ENCODE assay signal across 8 cellular contexts in the genomic region with DNA sequence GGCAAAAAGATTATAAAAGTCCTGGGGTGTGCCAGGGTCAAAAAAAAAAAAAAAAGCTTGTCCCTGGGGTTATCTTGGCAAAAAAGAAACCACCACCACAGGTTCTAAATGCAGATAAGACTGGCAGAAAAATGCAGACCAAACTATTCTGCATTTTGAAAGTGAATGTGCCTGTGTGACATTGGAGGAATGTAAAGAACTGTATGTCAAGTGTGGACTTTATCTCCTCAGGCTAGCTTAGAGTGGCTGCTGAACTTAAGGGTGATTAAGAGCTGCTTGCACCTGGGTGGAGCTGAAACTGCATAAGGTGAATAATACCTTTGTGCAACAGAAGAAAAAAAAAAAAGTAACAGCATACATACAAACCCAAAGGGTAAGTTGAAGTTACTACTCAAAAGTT. TPM values are rescaled to one million over a fixed set of nuclear protein-coding genes. Genes with fewer than 3 reads are reported as not detected.
DNase-seq lines count a peak whose midpoint lies in the region; ATAC-seq, FAIRE-seq and TF ChIP-seq lines count a peak whose summit lies in the region.

No MANE protein-coding gene starts in this region.

- TF ChIP-seq POLR2A in A549 (IDR thresholded peaks at IDR 0.05; ENCODE audit: low read length) = no peak

- H3K4me1 ChIP-seq in A549 (peaks cover 14% of the 10 kb centered on the region; the same call in 2 of the 3 replicates), left lung (peaks cover 0 to 23% of the 10 kb centered on the region in 2 donors), left ventricle myocardium inferior (peaks cover 34% of the 10 kb centered on the region)

- H3K9me3 ChIP-seq in A549 = no peaks in the 10 kb centered on the region
- H3K9me3 ChIP-seq in left lung = no peaks in the 10 kb centered on the region
- H3K9me3 ChIP-seq in left ventricle myocardium inferior (replicated peaks) = no peaks in the 10 kb centered on the region

- no peak for TF ChIP-seq EP300 in A549 (IDR thresholded peaks at IDR 0.05)

- ATAC-seq in A549 (no peak), activated B cell treated with CpG ODN at 0.5 μM for 24 hours (ENCODE audit: low read depth) (no peak), left lung (peak; percentile 66), HG02678 (IDR thresholded peaks at IDR 0.05; ENCODE audit: unreplicated experiment) (no peak)

- H3K4me1 Mint-ChIP-seq in activated B cell treated with CpG ODN at 0.5 μM for 24 hours = peaks cover 40% of the 10 kb centered on the region

- no peaks in the 10 kb centered on the region for H3K27me3 Mint-ChIP-seq in activated B cell treated with CpG ODN at 0.5 μM for 24 hours

- no peak overlapping the region for H3K4me3 ChIP-seq in A549
- peak overlapping the region in 1 of 2 donors; percentile 66 for H3K4me3 ChIP-seq in left lung
- no peak overlapping the region for H3K4me3 ChIP-seq in left ventricle myocardium inferior

- peaks cover 12% of the 10 kb centered on the region for H3K36me3 Mint-ChIP-seq in activated B cell treated with CpG ODN at 0.5 μM for 24 hours (ENCODE audit: low read depth)

- peak overlapping the region; percentile 96 for H3K27ac Mint-ChIP-seq in activated B cell treated with CpG ODN at 0.5 μM for 24 hours

- no peak for TF ChIP-seq RAD21 in A549 (conservative IDR thresholded peaks at IDR 0.05 in 1 of 2, IDR thresholded peaks at IDR 0.05 in 1 of 2)

- FAIRE-seq in A549 (lab: Jason Lieb, UNC) = no peak

- DNase-seq in A549 (ENCODE audit: low read depth in 1 of 2, low spot score in 1 of 2) (no peak), HT-29 (ENCODE audit: low spot score) (peak; percentile 84), activated B cell treated with CpG ODN at 0.5 μM for 24 hours (no peak), left lung (peak in 1 of 2 donors; percentile 42), left ventricle myocardium inferior (no peak), DMS79 treated with DMSO at 0.1 percent for 48 hours (lab: John Stamatoyannopoulos, UW) (no peak)
- DNase-seq in activated CD4-positive, CD25-positive, alpha-beta regulatory T cell (lab: John Stamatoyannopoulos, UW) = no peak

- POLR2A ChIA-PET in A549 (lab: Yijun Ruan, JAX) (no interaction called here), activated B cell treated with CpG ODN at 0.5 μM for 24 hours (lab: Charles Lee) (interaction anchor here (0.6 to 0.8 kb wide), 3 partner anchors 13 to 75 kb away, joined by 3 read pairs; a partner anchor contains a TSS)

- intact Hi-C loops in activated B cell treated with CpG ODN at 0.5 μM for 24 hours (cut with micrococcal nuclease) = no loop called here
- intact Hi-C loops in left lung (cut with DNase I) = no loop called here
- intact Hi-C loops in left ventricle myocardium inferior (cut with micrococcal nuclease) = no loop called here

- CTCF ChIA-PET in A549 (lab: Yijun Ruan, JAX) (no interaction called here), activated B cell treated with CpG ODN at 0.5 μM for 24 hours (lab: Charles Lee) (no interaction called here)

- H3K27me3 ChIP-seq in left lung (no peaks in the 10 kb centered on the region), left ventricle myocardium inferior (ENCODE audit: low read depth) (no peaks in the 10 kb centered on the region)

- peak overlapping the region; percentile 98 for H3K4me3 Mint-ChIP-seq in activated B cell treated with CpG ODN at 0.5 μM for 24 hours

- H3K36me3 ChIP-seq in left lung (no peaks in the 10 kb centered on the region), left ventricle myocardium inferior (no peaks in the 10 kb centered on the region)

- H3K4me2 ChIP-seq in A549 = peak overlapping the region; percentile 87; the same call in 2 of the 3 replicates

- TF ChIP-seq CTCF in A549 (IDR thresholded peaks at IDR 0.05) = no peak
- TF ChIP-seq CTCF in activated B cell treated with CpG ODN at 0.5 μM for 24 hours (IDR thresholded peaks at IDR 0.05) = no peak
- no peak for TF ChIP-seq CTCF in left lung (IDR thresholded peaks at IDR 0.05)
- TF ChIP-seq CTCF in left ventricle myocardium inferior (IDR thresholded peaks at IDR 0.05; ENCODE audit: borderline replicate concordance) = no peak

- H3K9me3 Mint-ChIP-seq in activated B cell treated with CpG ODN at 0.5 μM for 24 hours = no peaks in the 10 kb centered on the region

- peak overlapping the region in 1 of 2 experiments; percentile 92; a peak in 2 of 6 replicates for H3K27ac ChIP-seq in A549
- H3K27ac ChIP-seq in left lung = peak overlapping the region; percentile 98
- no peak overlapping the region for H3K27ac ChIP-seq in left ventricle myocardium inferior (replicated peaks)

TF ChIP-seq in A549, 52 proteins besides CTCF, POLR2A, EP300 and RAD21:
- TF ChIP-seq MYC (IDR thresholded peaks at IDR 0.05; ENCODE audit: borderline replicate concordance, low read length) (no peak), KDM1A (IDR thresholded peaks at IDR 0.05; ENCODE audit: low read depth) (no peak), RNF2 (IDR thresholded peaks at IDR 0.05; ENCODE audit: borderline replicate concordance, low read depth) (no peak), NFE2L2 (conservative IDR thresholded peaks at IDR 0.05; ENCODE audit: low read length) (no peak)
- TF ChIP-seq, protein P1, sequence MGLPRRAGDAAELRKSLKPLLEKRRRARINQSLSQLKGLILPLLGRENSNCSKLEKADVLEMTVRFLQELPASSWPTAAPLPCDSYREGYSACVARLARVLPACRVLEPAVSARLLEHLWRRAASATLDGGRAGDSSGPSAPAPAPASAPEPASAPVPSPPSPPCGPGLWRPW (IDR thresholded peaks at IDR 0.05) = no peak
- TF ChIP-seq, protein P2, sequence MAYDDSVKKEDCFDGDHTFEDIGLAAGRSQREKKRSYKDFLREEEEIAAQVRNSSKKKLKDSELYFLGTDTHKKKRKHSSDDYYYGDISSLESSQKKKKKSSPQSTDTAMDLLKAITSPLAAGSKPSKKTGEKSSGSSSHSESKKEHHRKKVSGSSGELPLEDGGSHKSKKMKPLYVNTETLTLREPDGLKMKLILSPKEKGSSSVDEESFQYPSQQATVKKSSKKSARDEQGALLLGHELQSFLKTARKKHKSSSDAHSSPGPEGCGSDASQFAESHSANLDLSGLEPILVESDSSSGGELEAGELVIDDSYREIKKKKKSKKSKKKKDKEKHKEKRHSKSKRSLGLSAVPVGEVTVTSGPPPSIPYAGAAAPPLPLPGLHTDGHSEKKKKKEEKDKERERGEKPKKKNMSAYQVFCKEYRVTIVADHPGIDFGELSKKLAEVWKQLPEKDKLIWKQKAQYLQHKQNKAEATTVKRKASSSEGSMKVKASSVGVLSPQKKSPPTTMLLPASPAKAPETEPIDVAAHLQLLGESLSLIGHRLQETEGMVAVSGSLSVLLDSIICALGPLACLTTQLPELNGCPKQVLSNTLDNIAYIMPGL (CRISPR knock-in tag; IDR thresholded peaks at IDR 0.05; ENCODE audit: borderline replicate concordance) = no peak

RNA-seq across cellular contexts. Expression of a gene that starts 1.3 kb away (rescaled TPM):
- polyA plus RNA-seq in A549 (2011; rRNA removed) = 12.0 and 12.1 TPM in 2 replicates
- 1.7 and 1.8 TPM in 2 replicates for polyA plus RNA-seq in A549 (2012; cell fraction: cytosol; rRNA removed)
- 1.4 and 2.1 TPM in 2 replicates for polyA plus RNA-seq in A549 (2012; cell fraction: nucleus; rRNA removed)
- 8.2 to 10.1 TPM (median 8.2 TPM) in 3 replicates for polyA plus RNA-seq in A549 (2017; fragmentation: RNase III; extraction: RNeasy Plus Mini Kit Qiagen cat#74134 plus additional on column Dnase treatment)
- polyA minus RNA-seq in A549 (2011; rRNA and poly(A)+ RNA removed) = 7.3 and 9.8 TPM in 2 replicates
- 4.8 and 6.9 TPM in 2 replicates for total RNA-seq in HT-29 (2014; rRNA removed; shearing (Covaris generic))
- 14.4 and 15.4 TPM in 2 replicates for total RNA-seq in activated B cell treated with CpG ODN at 0.5 μM for 24 hours
- 10 to 100 TPM; 15.9 to 24.3 TPM for total RNA-seq in left lung
- 11.7 TPM for total RNA-seq in left ventricle myocardium inferior
